27 cellular contexts compared by ENCODE assay signal in the genomic region with DNA sequence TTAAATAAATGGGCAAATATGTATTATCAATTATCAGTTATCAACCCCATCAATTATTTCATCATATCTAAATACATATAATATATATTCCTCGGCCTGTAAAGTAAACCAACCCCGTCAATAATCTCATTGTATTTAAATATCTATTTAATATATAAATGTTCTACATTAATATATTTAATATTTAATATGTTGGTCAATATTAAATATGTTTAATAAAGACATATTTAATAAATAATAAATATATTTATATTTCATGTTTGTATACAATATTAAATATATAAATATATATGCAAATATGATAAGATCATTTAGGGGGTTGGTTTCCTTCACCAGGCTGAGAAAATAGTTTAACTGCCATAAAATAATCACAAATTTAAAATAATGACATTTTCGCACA. TPM values are rescaled to one million over a fixed set of nuclear protein-coding genes. Genes with fewer than 3 reads are reported as not detected.
"Had no signal": no experiment of that assay in that cellular context is flagged by ENCODE, and none has a peak within 500 bp of the region (broad histone marks: within the 10 kb centered on the region; RNA-seq: fewer than 3 reads in every experiment).

No MANE protein-coding gene starts in this region.

- DNase-seq: islet precursor cell; kidney glomerular epithelial cell; left cardiac atrium; lower lobe of right lung; mammary epithelial cell; mesenchymal stem cell; naive B cell; ovary; posterior cingulate gyrus; retina; right cardiac atrium; spleen; stimulated activated CD4-positive, alpha-beta T cell treated with anti-CD3 and anti-CD28 coated beads, Interleukin-4, amount 100 ng/mL, for 24 hours; stimulated activated naive CD4-positive, alpha-beta T cell; tibial artery; trophoblast cell; upper lobe of right lung had no signal

- H3K27me3 Mint-ChIP-seq: natural killer cell treated with Interleukin-12 subunit alpha and Interleukin-12 subunit beta and Interleukin-15 and Interleukin-18, amount 100 ng/mL, for 72 hours had no signal

- H3K36me3 ChIP-seq: lower lobe of right lung, ovary, prostate gland, spleen, suprapubic skin, upper lobe of right lung had no signal

- H3K4me3 ChIP-seq: lower lobe of right lung, ovary, prostate gland, skin epidermis, spleen, suprapubic skin, thoracic aorta, tibial artery, upper lobe of right lung had no signal

- H3K4me3 Mint-ChIP-seq: naive B cell; natural killer cell treated with Interleukin-12 subunit alpha and Interleukin-12 subunit beta and Interleukin-15 and Interleukin-18, amount 100 ng/mL, for 72 hours; stimulated activated effector memory CD8-positive, alpha-beta T cell treated with anti-CD3 and anti-CD28 coated beads, Interleukin-12 subunit alpha, Interleukin-12 subunit beta, amount 100 ng/mL, for 72 hours; stimulated activated naive CD8-positive, alpha-beta T cell treated with anti-CD3 and anti-CD28 coated beads, Interleukin-15, Interleukin-2, amounts not matched to agents 100 ng/mL and 50 ng/mL, for 24 hours had no signal

- H3K27ac ChIP-seq: lower lobe of right lung, ovary, prostate gland, skin epidermis, spleen, suprapubic skin, thoracic aorta, tibial artery, upper lobe of right lung had no signal

- H3K27ac Mint-ChIP-seq: naive B cell; natural killer cell treated with Interleukin-12 subunit alpha and Interleukin-12 subunit beta and Interleukin-15 and Interleukin-18, amount 100 ng/mL, for 72 hours; stimulated activated effector memory CD8-positive, alpha-beta T cell treated with anti-CD3 and anti-CD28 coated beads, Interleukin-12 subunit alpha, Interleukin-12 subunit beta, amount 100 ng/mL, for 72 hours; stimulated activated naive CD8-positive, alpha-beta T cell treated with anti-CD3 and anti-CD28 coated beads, Interleukin-15, Interleukin-2, amounts not matched to agents 100 ng/mL and 50 ng/mL, for 24 hours had no signal

- H3K27me3 ChIP-seq: ovary, spleen, suprapubic skin, tibial artery, upper lobe of right lung had no signal

- H3K4me1 Mint-ChIP-seq: naive B cell; stimulated activated effector memory CD8-positive, alpha-beta T cell treated with anti-CD3 and anti-CD28 coated beads, Interleukin-12 subunit alpha, Interleukin-12 subunit beta, amount 100 ng/mL, for 72 hours had no signal

- FAIRE-seq: urothelium cell line had no signal

- ATAC-seq: left cardiac atrium; left lobe of liver; lower lobe of right lung; natural killer cell treated with Interleukin-12 subunit alpha and Interleukin-12 subunit beta and Interleukin-15 and Interleukin-18, amount 100 ng/mL, for 72 hours; right cardiac atrium; sciatic nerve; stimulated activated effector memory CD8-positive, alpha-beta T cell treated with anti-CD3 and anti-CD28 coated beads, Interleukin-12 subunit alpha, Interleukin-12 subunit beta, amount 100 ng/mL, for 72 hours; upper lobe of right lung had no signal

- H3K9me3 ChIP-seq: lower lobe of right lung, ovary, prostate gland, spleen, suprapubic skin, thoracic aorta, tibial artery, upper lobe of right lung had no signal

- H3K4me1 ChIP-seq: lower lobe of right lung, prostate gland, suprapubic skin, upper lobe of right lung had no signal

- H3K9me3 Mint-ChIP-seq: stimulated activated naive CD8-positive, alpha-beta T cell treated with anti-CD3 and anti-CD28 coated beads, Interleukin-15, Interleukin-2, amounts not matched to agents 100 ng/mL and 50 ng/mL, for 24 hours had no signal

- H3K36me3 Mint-ChIP-seq: naive B cell; natural killer cell treated with Interleukin-12 subunit alpha and Interleukin-12 subunit beta and Interleukin-15 and Interleukin-18, amount 100 ng/mL, for 72 hours; stimulated activated effector memory CD8-positive, alpha-beta T cell treated with anti-CD3 and anti-CD28 coated beads, Interleukin-12 subunit alpha, Interleukin-12 subunit beta, amount 100 ng/mL, for 72 hours had no signal

RNA-seq across cellular contexts. Expression of gene GASK1B, which starts 31.1 kb away (rescaled TPM):
- total RNA-seq: natural killer cell treated with Interleukin-12 subunit alpha and Interleukin-12 subunit beta and Interleukin-15 and Interleukin-18, amount 100 ng/mL, for 72 hours had no signal
